8 cellular contexts compared by ENCODE assay signal in genomic region chr11:117866526-117866925, GRCh38. TPM values are rescaled to one million over a fixed set of nuclear protein-coding genes. Genes with fewer than 3 reads are reported as not detected.
"Had no signal": no experiment of that assay in that cellular context is flagged by ENCODE, and none has a peak within 500 bp of the region (broad histone marks: within the 10 kb centered on the region; RNA-seq: fewer than 3 reads in every experiment).

No MANE protein-coding gene starts in this region.

- H3K27ac ChIP-seq: adrenal gland, parathyroid adenoma had no signal

- H3K4me3 ChIP-seq: adrenal gland, upper lobe of left lung had no signal

- H3K36me3 ChIP-seq: adrenal gland, upper lobe of left lung had no signal

- DNase-seq: activated CD4-positive, alpha-beta T cell treated with anti-CD3 and anti-CD28 coated beads for 48 hours; activated naive CD4-positive, alpha-beta T cell treated with anti-CD3 and anti-CD28 coated beads, Interleukin-2, amount 50 U/mL, for 16 hours; adrenal gland; glutamatergic neuron; right cardiac atrium; upper lobe of left lung had no signal

- H2AFZ ChIP-seq: parathyroid adenoma had no signal

- H3K9ac ChIP-seq: parathyroid adenoma had no signal

- H3K79me2 ChIP-seq: parathyroid adenoma had no signal

- H3K9me3 ChIP-seq: adrenal gland, upper lobe of left lung had no signal

- H3K27me3 ChIP-seq: adrenal gland, upper lobe of left lung had no signal

- H3K4me1 ChIP-seq: parathyroid adenoma had no signal

RNA-seq across cellular contexts. Expression of gene FXYD6, which starts 9.9 kb away (rescaled TPM):
- total RNA-seq: T-helper 1 cell treated with Interleukin-12 subunit alpha and Interleukin-12 subunit beta and Interleukin-4 antibody, amounts not matched to agents 30 ng/mL and 1 ng/mL, for 36 hours had no signal
